22 cellular contexts compared by ENCODE assay signal in the genomic region with DNA sequence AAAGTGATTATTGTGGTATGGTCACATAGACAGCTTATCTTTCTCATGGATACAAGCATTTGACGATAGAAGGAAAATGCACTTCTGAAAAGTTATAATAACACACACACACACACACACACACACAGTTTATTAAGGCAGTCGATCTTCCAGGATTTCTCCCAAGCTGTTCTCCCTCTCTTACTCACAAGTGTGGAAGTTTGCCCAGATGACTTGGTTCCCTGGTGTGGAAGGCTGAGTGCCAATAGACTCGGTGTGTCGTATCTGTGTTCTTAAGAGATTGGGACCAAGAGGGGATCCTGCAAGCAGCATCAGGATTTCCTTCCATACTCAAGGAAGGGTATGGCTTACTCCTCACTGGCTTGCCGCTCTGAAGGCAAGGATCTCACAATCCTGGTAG.
"Had no signal": no experiment of that assay in that cellular context is flagged by ENCODE, and none has a peak within 500 bp of the region (broad histone marks: within the 10 kb centered on the region; RNA-seq: fewer than 3 reads in every experiment).

No MANE protein-coding gene starts in this region.

- H3K9ac ChIP-seq: parathyroid adenoma had no signal

- H3K79me2 ChIP-seq: parathyroid adenoma had no signal

- H3K36me3 ChIP-seq: ascending aorta, lower lobe of right lung, neutrophil, spleen, tibial nerve, WERI-Rb-1 had no signal

- H3K27me3 ChIP-seq: ascending aorta, neutrophil, tibial nerve had no signal

- ATAC-seq: activated T-cell treated with anti-CD3 and anti-CD28 coated beads, Interleukin-2, amount 50 U/mL, for 72 hours; lower lobe of right lung; natural killer cell treated with Interleukin-12 subunit alpha and Interleukin-12 subunit beta and Interleukin-15 and Interleukin-18, amount 100 ng/mL, for 72 hours; sciatic nerve had no signal

- DNase-seq: activated CD4-positive, alpha-beta T cell treated with anti-CD3 and anti-CD28 coated beads, Interleukin-2, amount 50 U/mL, for 4 hours; activated effector memory CD4-positive, alpha-beta T cell treated with anti-CD3 and anti-CD28 coated beads, Interleukin-2, amount 50 U/mL, for 16 hours; activated naive CD4-positive, alpha-beta T cell treated with anti-CD3 and anti-CD28 coated beads, Interleukin-2, amount 50 U/mL, for 16 hours; activated T-cell treated with anti-CD3 and anti-CD28 coated beads, Interleukin-2, amount 50 U/mL, for 72 hours; effector CD4-positive, alpha-beta T cell; foreskin melanocyte; glutamatergic neuron; hippocampal formation; islet precursor cell; lower lobe of right lung; spleen; stimulated activated CD8-positive, alpha-beta memory T cell treated with anti-CD3 and anti-CD28 coated beads, Interleukin-4, amount 100 ng/mL, for 48 hours; stimulated activated naive CD4-positive, alpha-beta T cell; T-helper 2 cell; WERI-Rb-1 had no signal

- H3K9me3 ChIP-seq: ascending aorta, lower lobe of right lung, neutrophil, spleen, tibial nerve had no signal

- H3K27ac ChIP-seq: ascending aorta, lower lobe of right lung, neutrophil, parathyroid adenoma, spleen, tibial nerve, WERI-Rb-1 had no signal

- FAIRE-seq: urothelium cell line had no signal

- H3K4me3 ChIP-seq: ascending aorta, lower lobe of right lung, spleen, tibial nerve had no signal

- H3K4me1 ChIP-seq: ascending aorta, lower lobe of right lung, parathyroid adenoma, spleen, tibial nerve had no signal

- H2AFZ ChIP-seq: parathyroid adenoma had no signal
